7 cellular contexts compared by ENCODE assay signal in the genomic region with DNA sequence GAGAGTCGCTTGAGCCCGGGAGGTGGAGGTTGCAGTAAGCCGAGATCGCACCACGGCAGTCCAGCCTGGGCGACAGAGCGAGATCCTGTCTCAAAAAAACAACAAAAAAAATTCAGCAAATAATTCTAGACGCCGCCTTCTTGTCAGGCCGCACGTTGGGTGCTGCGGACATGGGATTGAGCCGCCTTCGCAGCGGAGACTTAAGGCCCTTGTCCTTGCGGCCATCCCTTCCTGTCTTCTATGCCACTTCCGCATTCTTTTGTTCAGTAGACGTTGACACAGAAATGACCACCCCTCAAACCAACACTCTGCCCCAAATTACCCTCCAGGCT. TPM values are rescaled to one million over a fixed set of nuclear protein-coding genes. Genes with fewer than 3 reads are reported as not detected.
A peak's percentile ranks its signal among the peaks of the same experiment; 100 is the strongest.
DNase-seq lines count a peak whose midpoint lies in the region; ATAC-seq and TF ChIP-seq lines count a peak whose summit lies in the region.

No MANE protein-coding gene starts in this region.

- no peaks in the 10 kb centered on the region for H3K27me3 Mint-ChIP-seq in central memory CD8-positive, alpha-beta T cell
- peaks cover 2% of the 10 kb centered on the region for H3K27me3 Mint-ChIP-seq in mesothelial cell of epicardium (ENCODE audit: low read depth)

- peaks cover 66% of the 10 kb centered on the region for H3K4me1 Mint-ChIP-seq in central memory CD8-positive, alpha-beta T cell
- peaks cover 20% of the 10 kb centered on the region for H3K4me1 Mint-ChIP-seq in mesothelial cell of epicardium

- H3K9me3 ChIP-seq in HAP-1 = no peaks in the 10 kb centered on the region
- no peaks in the 10 kb centered on the region for H3K9me3 ChIP-seq in aorta (ENCODE audit: control insufficient read depth, low read length)

- H3K36me3 ChIP-seq in HAP-1 (replicated peaks) (peaks cover 19% of the 10 kb centered on the region), aorta (ENCODE audit: control insufficient read depth in 1 of 2, insufficient read depth in 2 of 2, low read length in 1 of 2) (no peaks in the 10 kb centered on the region)

- peaks cover 15% of the 10 kb centered on the region for H3K36me3 Mint-ChIP-seq in central memory CD8-positive, alpha-beta T cell (ENCODE audit: insufficient read depth)
- peaks cover 14% of the 10 kb centered on the region for H3K36me3 Mint-ChIP-seq in mesothelial cell of epicardium

- no peak for TF ChIP-seq CTCF in mesothelial cell of epicardium (IDR thresholded peaks at IDR 0.05; ENCODE audit: unreplicated experiment)

- ATAC-seq in GM18502 (IDR thresholded peaks at IDR 0.05; ENCODE audit: poor library complexity, unreplicated experiment) = peak; percentile 33
- peak; percentile 5 for ATAC-seq in central memory CD8-positive, alpha-beta T cell (replicated peaks; ENCODE audit: extremely low read depth, poor library complexity, severe bottlenecking)
- ATAC-seq in aorta (ENCODE audit: low FRiP score) = peak; percentile 37

- H3K27ac ChIP-seq in aorta (ENCODE audit: low read depth in 1 of 2, low read length in 2 of 2) = peak overlapping the region; percentile 6 to 54

- in situ Hi-C loops in HAP-1 (cut with MboI; ENCODE audit: low sequenced_read_pairs) = loop anchor here (25.0 kb wide), 2 partner anchors 741 to 1116 kb away; a partner anchor contains a TSS

- intact Hi-C loops in aorta (cut with DNase I) = loop anchor here (1.0 to 10.0 kb wide), 4 partner anchors 15 to 423 kb away; a partner anchor contains a TSS

- DNase-seq in HAP-1 (ENCODE audit: low spot score in 2 of 2) = peak in 1 of 2 experiments; percentile 18
- DNase-seq in NCI-H748 treated with DMSO at 0.1 percent for 48 hours (lab: John Stamatoyannopoulos, UW) = peak; percentile 3
- DNase-seq in central memory CD8-positive, alpha-beta T cell (ENCODE audit: low spot score in 2 of 2) = no peak
- no peak for DNase-seq in mesothelial cell of epicardium (ENCODE audit: low spot score in 2 of 2, unreplicated experiment in 2 of 2)
- peak; percentile 68 to 74 for DNase-seq in aorta
- DNase-seq in NCI-H2171 treated with DMSO at 0.1 percent for 48 hours (lab: John Stamatoyannopoulos, UW) = no peak

- H3K4me3 Mint-ChIP-seq in central memory CD8-positive, alpha-beta T cell = peak overlapping the region; percentile 91
- peak overlapping the region; percentile 86 for H3K4me3 Mint-ChIP-seq in mesothelial cell of epicardium

- peaks cover 13% of the 10 kb centered on the region; the same call in 1 of the 2 replicates for H3K4me1 ChIP-seq in HAP-1
- H3K4me1 ChIP-seq in aorta (ENCODE audit: control insufficient read depth in 1 of 2, insufficient read depth in 2 of 2, low read length in 2 of 2) = no peaks in the 10 kb centered on the region

- no peaks in the 10 kb centered on the region for H3K9me3 Mint-ChIP-seq in central memory CD8-positive, alpha-beta T cell
- peaks cover 5% of the 10 kb centered on the region for H3K9me3 Mint-ChIP-seq in mesothelial cell of epicardium

- WGBS in aorta, 2 donors = 40% methylated on average over 18 of the region's 18 CpGs

- H3K27me3 ChIP-seq in HAP-1 (ENCODE audit: low read depth) (no peaks in the 10 kb centered on the region), aorta (ENCODE audit: control insufficient read depth in 1 of 2, insufficient read depth in 2 of 2, low read length in 1 of 2) (no peaks in the 10 kb centered on the region)

- peak overlapping the region; percentile 61 for H3K4me3 ChIP-seq in HAP-1
- H3K4me3 ChIP-seq in aorta (ENCODE audit: low read length in 2 of 2) = peak overlapping the region; percentile 58 to 91

- H3K27ac Mint-ChIP-seq in central memory CD8-positive, alpha-beta T cell (ENCODE audit: low read depth) = peak overlapping the region; percentile 94
- H3K27ac Mint-ChIP-seq in mesothelial cell of epicardium = peak overlapping the region; percentile 90

RNA-seq across cellular contexts. Expression of a gene that starts 15.8 kb away (rescaled TPM):
- total RNA-seq in mesothelial cell of epicardium (20.1 to 23.2 TPM (median 21.3 TPM) in 3 replicates), aorta (10 to 100 TPM; 37.3 to 71.0 TPM)
- polyA plus RNA-seq in aorta = 10 to 100 TPM; 41.8 to 44.2 TPM

RNA-seq across cellular contexts. Expression of a gene that starts 29.0 kb away (rescaled TPM):
- total RNA-seq in mesothelial cell of epicardium (41.7 to 46.9 TPM (median 46.9 TPM) in 3 replicates), aorta (10 to 100 TPM; 44.3 to 47.0 TPM)
- polyA plus RNA-seq in aorta = 10 to 100 TPM; 42.4 to 77.2 TPM

Comparison
In these comparisons a context has a peak if more than half of its experiments do, and no peak if none do; other contexts are left out.
1. DNase-seq: peak in NCI-H748 treated with DMSO at 0.1 percent for 48 hours (single experiment) and aorta (2 of 2); none in central memory CD8-positive, alpha-beta T cell (0 of 2), mesothelial cell of epicardium (0 of 2) and NCI-H2171 treated with DMSO at 0.1 percent for 48 hours (single experiment).
2. Peak in every context shown above with its lines, with median percentiles within 50 percentile points of each other: ATAC-seq.